Comparison of ENCODE assay signal across 9 cellular contexts in genomic region chr7:118214833-118215182, GRCh38. TPM values are rescaled to one million over a fixed set of nuclear protein-coding genes. Genes with fewer than 3 reads are reported as not detected.
DNase-seq lines count a peak whose midpoint lies in the region; ATAC-seq and TF ChIP-seq lines count a peak whose summit lies in the region.
"Had no signal": no experiment of that assay in that cellular context is flagged by ENCODE, and none has a peak within 500 bp of the region (broad histone marks: within the 10 kb centered on the region; RNA-seq: fewer than 3 reads in every experiment).

No MANE protein-coding gene starts in this region.

- POLR2A ChIA-PET in Caco-2 (lab: Charles Lee) = no interaction called here

- peaks cover 10% of the 10 kb centered on the region for H3K4me1 Mint-ChIP-seq in T-helper 2 cell treated with Interferon-gamma antibody and Interleukin-4, amounts not matched to agents 5 μg/mL and 100 μg/mL, for 36 hours (ENCODE audit: low read depth)
- H3K4me1 Mint-ChIP-seq in stimulated activated naive B cell treated with anti-CD40 and anti-IgM and Interleukin-4, amounts not matched to agents 10 μg/mL and 1 μg/mL and 100 μg/mL, for 72 hours = peaks cover 11 to 13% of the 10 kb centered on the region in 2 donors
- no peaks in the 10 kb centered on the region for H3K4me1 Mint-ChIP-seq in Caco-2 (ENCODE audit: low read depth, unreplicated experiment)

- DNase-seq in T-helper 2 cell treated with Interferon-gamma antibody and Interleukin-4, amounts not matched to agents 5 μg/mL and 100 μg/mL, for 36 hours (ENCODE audit: low spot score) = no peak
- DNase-seq in T-helper 2 cell = no peak
- no peak for DNase-seq in stimulated activated naive B cell treated with anti-CD40 and anti-IgM and Interleukin-4, amounts not matched to agents 10 μg/mL and 1 μg/mL and 100 μg/mL, for 72 hours
- no peak for DNase-seq in hepatic stellate cell (ENCODE audit: low spot score)
- DNase-seq in Caco-2 = no peak

- H3K4me1 ChIP-seq in esophagus (ENCODE audit: control insufficient read depth in 2 of 2, insufficient read depth in 2 of 2, low read length in 1 of 2) (peaks cover 0 to 9% of the 10 kb centered on the region in 2 donors), Caco-2 (no peaks in the 10 kb centered on the region)

- intact Hi-C loops in Caco-2 (cut with micrococcal nuclease; ENCODE audit: unreplicated experiment) = no loop called here

- peaks cover 34% of the 10 kb centered on the region for H3K27me3 Mint-ChIP-seq in T-helper 2 cell treated with Interferon-gamma antibody and Interleukin-4, amounts not matched to agents 5 μg/mL and 100 μg/mL, for 36 hours (ENCODE audit: low read depth)
- H3K27me3 Mint-ChIP-seq in stimulated activated naive B cell treated with anti-CD40 and anti-IgM and Interleukin-4, amounts not matched to agents 10 μg/mL and 1 μg/mL and 100 μg/mL, for 72 hours = peaks cover 32% of the 10 kb centered on the region in 2 donors
- peaks cover 9% of the 10 kb centered on the region for H3K27me3 Mint-ChIP-seq in Caco-2 (ENCODE audit: insufficient read depth, unreplicated experiment)

- no peaks in the 10 kb centered on the region for H3K36me3 Mint-ChIP-seq in T-helper 2 cell treated with Interferon-gamma antibody and Interleukin-4, amounts not matched to agents 5 μg/mL and 100 μg/mL, for 36 hours (ENCODE audit: low read depth)
- peaks cover 0 to 1% of the 10 kb centered on the region in 2 donors for H3K36me3 Mint-ChIP-seq in stimulated activated naive B cell treated with anti-CD40 and anti-IgM and Interleukin-4, amounts not matched to agents 10 μg/mL and 1 μg/mL and 100 μg/mL, for 72 hours
- no peaks in the 10 kb centered on the region for H3K36me3 Mint-ChIP-seq in Caco-2 (ENCODE audit: insufficient read depth, unreplicated experiment)

- TF ChIP-seq CTCF in Caco-2 (IDR thresholded peaks at IDR 0.05; ENCODE audit: insufficient read depth in 1 of 2, low read depth in 1 of 2, low read length in 1 of 2, severe bottlenecking in 1 of 2, unreplicated experiment in 1 of 2) = no peak

- no peak overlapping the region for H3K27ac Mint-ChIP-seq in T-helper 2 cell treated with Interferon-gamma antibody and Interleukin-4, amounts not matched to agents 5 μg/mL and 100 μg/mL, for 36 hours
- peak overlapping the region; percentile 89 for H3K27ac Mint-ChIP-seq in stimulated activated naive B cell treated with anti-CD40 and anti-IgM and Interleukin-4, amounts not matched to agents 10 μg/mL and 1 μg/mL and 100 μg/mL, for 72 hours
- H3K27ac Mint-ChIP-seq in Caco-2 (ENCODE audit: unreplicated experiment) = no peak overlapping the region

- CTCF ChIA-PET in Caco-2 (lab: Charles Lee) = no interaction called here

- BruUV-seq in Caco-2 (replicated peaks; lab: Mats Ljungman, UMichigan) = no TSS peak

- H3K27ac ChIP-seq in esophagus (ENCODE audit: low read depth in 2 of 2, low read length in 1 of 2) = no peak overlapping the region
- H3K27ac ChIP-seq: VCaP had no signal

- WGBS in esophagus, 2 donors = 25 to 31% methylated on average over 3 of the region's 3 CpGs

- peak overlapping the region; percentile 66 for H3K4me3 ChIP-seq in esophagus (ENCODE audit: low read depth in 1 of 2, low read length in 2 of 2)
- H3K4me3 ChIP-seq in Caco-2 (ENCODE audit: low read depth, low read length) = no peak overlapping the region

- ATAC-seq in HG03520 (IDR thresholded peaks at IDR 0.05; ENCODE audit: unreplicated experiment) = peak; percentile 17
- ATAC-seq in stimulated activated naive B cell treated with anti-CD40 and anti-IgM and Interleukin-4, amounts not matched to agents 10 μg/mL and 1 μg/mL and 100 μg/mL, for 72 hours (replicated peaks) = peak; percentile 10 to 15
- no peak for ATAC-seq in GM21786 (IDR thresholded peaks at IDR 0.05; ENCODE audit: unreplicated experiment)

- no peaks in the 10 kb centered on the region for H3K27me3 ChIP-seq in esophagus (ENCODE audit: control insufficient read depth in 1 of 2, insufficient read depth in 2 of 2, low read length in 2 of 2)
- no peaks in the 10 kb centered on the region for H3K27me3 ChIP-seq in Caco-2 (replicated peaks; ENCODE audit: control insufficient read depth, insufficient read depth, low read length)

- H3K9me3 Mint-ChIP-seq in T-helper 2 cell treated with Interferon-gamma antibody and Interleukin-4, amounts not matched to agents 5 μg/mL and 100 μg/mL, for 36 hours = no peaks in the 10 kb centered on the region
- peaks cover 0 to 1% of the 10 kb centered on the region in 2 donors for H3K9me3 Mint-ChIP-seq in stimulated activated naive B cell treated with anti-CD40 and anti-IgM and Interleukin-4, amounts not matched to agents 10 μg/mL and 1 μg/mL and 100 μg/mL, for 72 hours
- H3K9me3 Mint-ChIP-seq in Caco-2 (ENCODE audit: unreplicated experiment) = no peaks in the 10 kb centered on the region

- peak overlapping the region; percentile 84 for H3K4me3 Mint-ChIP-seq in T-helper 2 cell treated with Interferon-gamma antibody and Interleukin-4, amounts not matched to agents 5 μg/mL and 100 μg/mL, for 36 hours
- peak overlapping the region; percentile 96 to 98 for H3K4me3 Mint-ChIP-seq in stimulated activated naive B cell treated with anti-CD40 and anti-IgM and Interleukin-4, amounts not matched to agents 10 μg/mL and 1 μg/mL and 100 μg/mL, for 72 hours
- H3K4me3 Mint-ChIP-seq in Caco-2 (ENCODE audit: unreplicated experiment) = no peak overlapping the region

- H3K36me3 ChIP-seq in esophagus (ENCODE audit: control insufficient read depth in 2 of 2, insufficient read depth in 2 of 2, low read length in 1 of 2) (no peaks in the 10 kb centered on the region), Caco-2 (ENCODE audit: control insufficient read depth, insufficient read depth, low read length) (no peaks in the 10 kb centered on the region)

- H3K9me3 ChIP-seq in esophagus (ENCODE audit: control insufficient read depth in 2 of 2, insufficient read depth in 1 of 2, low read depth in 1 of 2, low read length in 1 of 2) (no peaks in the 10 kb centered on the region), Caco-2 (no peaks in the 10 kb centered on the region)

RNA-seq across cellular contexts. Expression of gene ANKRD7, which starts 9.7 kb away (rescaled TPM):
- polyA plus RNA-seq in esophagus = under 1 TPM; 0.07 to 0.37 TPM
- not detected in 2 replicates for total RNA-seq in Caco-2 (2022)

RNA-seq across cellular contexts. Expression of gene LSM8, which starts 30.8 kb away (rescaled TPM):
- 10 to 100 TPM; 21.5 to 25.6 TPM for polyA plus RNA-seq in esophagus
- 47.4 and 50.4 TPM in 2 replicates for total RNA-seq in Caco-2 (2022)
